ENCODE assay signal across 29 cellular contexts in genomic region chr7:46542076-46542475, GRCh38.
"Had no signal": no experiment of that assay in that cellular context is flagged by ENCODE, and none has a peak within 500 bp of the region (broad histone marks: within the 10 kb centered on the region; RNA-seq: fewer than 3 reads in every experiment).

No MANE protein-coding gene starts in this region.

- H3K9me3 ChIP-seq: ascending aorta, breast epithelium, SJCRH30 had no signal

- H3K27ac ChIP-seq: ascending aorta, breast epithelium, SJCRH30, SK-N-MC, WERI-Rb-1 had no signal

- H3K36me3 ChIP-seq: ascending aorta, breast epithelium, SJCRH30, WERI-Rb-1 had no signal

- ATAC-seq: activated CD8-positive, alpha-beta T cell treated with anti-CD3 and anti-CD28 coated beads, Interleukin-2, amount 10 ng/mL, durations not matched to agents 7 days and 5 days; Panc1 had no signal

- DNase-seq: activated CD4-positive, alpha-beta T cell treated with anti-CD3 and anti-CD28 coated beads, Interleukin-2, amount 10 ng/mL, durations not matched to agents 7 days and 5 days; activated CD4-positive, alpha-beta T cell treated with anti-CD3 and anti-CD28 coated beads, Interleukin-2, amount 50 U/mL, for 48 hours; activated CD4-positive, CD25-positive, alpha-beta regulatory T cell; activated CD8-positive, alpha-beta T cell treated with anti-CD3 and anti-CD28 coated beads, Interleukin-2, amount 10 ng/mL, durations not matched to agents 7 days and 5 days; activated gamma-delta T cell; activated naive CD4-positive, alpha-beta T cell treated with Interleukin-2 at 50 U/mL for 16 hours; activated naive CD8-positive, alpha-beta T cell treated with anti-CD3 and anti-CD28 coated beads, Interleukin-2, amount 10 ng/mL, durations not matched to agents 7 days and 5 days; activated T-cell treated with anti-CD3 and anti-CD28 coated beads, Interleukin-2, amount 50 U/mL, for 24 hours; amygdala; Kasumi-1; KG1; NCI-H1092 treated with DMSO at 0.1 percent for 48 hours; NCI-H1417; NCI-H146; NCI-H187; NCI-H2029 treated with DMSO at 0.1 percent for 48 hours; NCI-H2107; NCI-H2171; NCI-H2227 treated with DMSO at 0.1 percent for 48 hours; NCI-H446; NCI-H510A treated with DMSO at 0.1 percent for 48 hours; SHP77; SJCRH30; T1000; WERI-Rb-1 had no signal

- H3K4me3 ChIP-seq: ascending aorta, breast epithelium, SJCRH30, SK-N-MC had no signal

- H3K27me3 ChIP-seq: ascending aorta, breast epithelium, SJCRH30 had no signal

- H3K4me1 ChIP-seq: ascending aorta, breast epithelium had no signal
